Comparison of ENCODE assay signal across 1 cellular context in genomic region chr12:123633379-123634141, GRCh38.
TF ChIP-seq lines count a peak whose summit lies in the region.

EIF2B1 (minus strand) TSS chr12:123633686; CDS start chr12:123633557, 129 bp downstream.
GTF2H3 (plus strand) TSS chr12:123633829; CDS start chr12:123633860, 31 bp downstream.

TF ChIP-seq in K562, 482 proteins besides CTCF, POLR2A, EP300 and RAD21 (continued from another document and continues in another):
- TF ChIP-seq ZBTB40 (IDR thresholded peaks at IDR 0.05) (peak; percentile 100), ZBTB40 (CRISPR knock-in tag; IDR thresholded peaks at IDR 0.05) (no peak), KAT2B (IDR thresholded peaks at IDR 0.05; ENCODE audit: low read depth, low read length) (no peak), ZNF146 (CRISPR knock-in tag; IDR thresholded peaks at IDR 0.05; ENCODE audit: unreplicated experiment) (no peak), CLOCK (CRISPR knock-in tag; IDR thresholded peaks at IDR 0.05; ENCODE audit: borderline replicate concordance) (no peak), FOSL1 (tag; conservative IDR thresholded peaks at IDR 0.05) (peak; percentile 66), EGR1 (conservative IDR thresholded peaks at IDR 0.05) (peak; percentile 65), E2F3 (CRISPR knock-in tag; IDR thresholded peaks at IDR 0.05) (no peak), PHF20 (IDR thresholded peaks at IDR 0.05; ENCODE audit: partially characterized antibody) (peak; percentile 100), FOXP4 (CRISPR knock-in tag; IDR thresholded peaks at IDR 0.05; ENCODE audit: borderline replicate concordance) (no peak), ZNF589 (CRISPR knock-in tag; IDR thresholded peaks at IDR 0.05; ENCODE audit: low read depth) (no peak), ZNF764 (CRISPR knock-in tag; IDR thresholded peaks at IDR 0.05; ENCODE audit: low read depth) (no peak), MIER1 (IDR thresholded peaks at IDR 0.05; ENCODE audit: low read depth) (no peak), ZNF175 (CRISPR knock-in tag; IDR thresholded peaks at IDR 0.05; ENCODE audit: low read depth) (no peak; the same call in 1 of the 2 replicates), ZFPM2 (CRISPR knock-in tag; IDR thresholded peaks at IDR 0.05) (no peak), MAFG (tag; conservative IDR thresholded peaks at IDR 0.05) (no peak), ESRRA (IDR thresholded peaks at IDR 0.05; ENCODE audit: borderline replicate concordance, low read depth) (peak; percentile 83; the same call in 1 of the 2 replicates), STAT5B (CRISPR knock-in tag; IDR thresholded peaks at IDR 0.05) (no peak), ERF (CRISPR knock-in tag; IDR thresholded peaks at IDR 0.05) (no peak), CREM (IDR thresholded peaks at IDR 0.05; ENCODE audit: low read depth) (peak; percentile 100), RBM39 (optimal IDR thresholded peaks at IDR 0.05; ENCODE audit: low read depth, low read length) (no peak), ZKSCAN3 (CRISPR knock-in tag; IDR thresholded peaks at IDR 0.05) (no peak), SRSF3 (IDR thresholded peaks at IDR 0.05; ENCODE audit: insufficient read depth, low read length) (no peak), CHCHD3 (CRISPR knock-in tag; IDR thresholded peaks at IDR 0.05) (0 out of 2 replicates have a peak, but pooled peaks have one; percentile 51), ZNF444 (CRISPR knock-in tag; IDR thresholded peaks at IDR 0.05) (no peak), DLX4 (CRISPR knock-in tag; IDR thresholded peaks at IDR 0.05) (no peak), RBBP5 (IDR thresholded peaks at IDR 0.05; ENCODE audit: borderline replicate concordance, insufficient read depth, low read length, poor library complexity, severe bottlenecking) (peak; percentile 91), RBM25 (IDR thresholded peaks at IDR 0.05; ENCODE audit: low read depth, low read length, severe bottlenecking) (no peak), SOX6 (IDR thresholded peaks at IDR 0.05) (no peak), NFE2 (IDR thresholded peaks at IDR 0.05; ENCODE audit: low read depth) (peak; percentile 6; the same call in 1 of the 2 replicates), ZBTB9 (CRISPR knock-in tag; IDR thresholded peaks at IDR 0.05) (0 out of 2 replicates have a peak, but pooled peaks have one; percentile 39), THAP7 (CRISPR knock-in tag; IDR thresholded peaks at IDR 0.05) (no peak), ZKSCAN8 (CRISPR knock-in tag; IDR thresholded peaks at IDR 0.05) (no peak), BDP1 (IDR thresholded peaks at IDR 0.05; ENCODE audit: insufficient read depth, insufficient read length) (no peak), CC2D1A (IDR thresholded peaks at IDR 0.05) (no peak; the same call in 1 of the 2 replicates), HBP1 (CRISPR knock-in tag; IDR thresholded peaks at IDR 0.05) (no peak; the same call in 1 of the 2 replicates), TARDBP (IDR thresholded peaks at IDR 0.05) (no peak), JUNB (CRISPR knock-in tag; conservative IDR thresholded peaks at IDR 0.05) (no peak), SP2 (IDR thresholded peaks at IDR 0.05; ENCODE audit: extremely low read depth, low read depth, low read length, poor library complexity, severe bottlenecking) (no peak), IFI16 (CRISPR knock-in tag; IDR thresholded peaks at IDR 0.05) (no peak), BCOR (IDR thresholded peaks at IDR 0.05) (no peak), ZC3H4 (CRISPR knock-in tag; IDR thresholded peaks at IDR 0.05; ENCODE audit: borderline replicate concordance) (no peak), ZFP1 (CRISPR knock-in tag; IDR thresholded peaks at IDR 0.05) (no peak), E2F5 (CRISPR knock-in tag; IDR thresholded peaks at IDR 0.05) (peak; percentile 39; the same call in 1 of the 2 replicates), TEAD1 (CRISPR knock-in tag; IDR thresholded peaks at IDR 0.05) (no peak), LEF1 (IDR thresholded peaks at IDR 0.05) (no peak), ARID2 (IDR thresholded peaks at IDR 0.05) (no peak), PML (IDR thresholded peaks at IDR 0.05; ENCODE audit: low read length) (peak; percentile 93), SPI1 (IDR thresholded peaks at IDR 0.05; ENCODE audit: borderline replicate concordance, low read depth, low read length) (peak; percentile 81)
